In the genomic region with DNA sequence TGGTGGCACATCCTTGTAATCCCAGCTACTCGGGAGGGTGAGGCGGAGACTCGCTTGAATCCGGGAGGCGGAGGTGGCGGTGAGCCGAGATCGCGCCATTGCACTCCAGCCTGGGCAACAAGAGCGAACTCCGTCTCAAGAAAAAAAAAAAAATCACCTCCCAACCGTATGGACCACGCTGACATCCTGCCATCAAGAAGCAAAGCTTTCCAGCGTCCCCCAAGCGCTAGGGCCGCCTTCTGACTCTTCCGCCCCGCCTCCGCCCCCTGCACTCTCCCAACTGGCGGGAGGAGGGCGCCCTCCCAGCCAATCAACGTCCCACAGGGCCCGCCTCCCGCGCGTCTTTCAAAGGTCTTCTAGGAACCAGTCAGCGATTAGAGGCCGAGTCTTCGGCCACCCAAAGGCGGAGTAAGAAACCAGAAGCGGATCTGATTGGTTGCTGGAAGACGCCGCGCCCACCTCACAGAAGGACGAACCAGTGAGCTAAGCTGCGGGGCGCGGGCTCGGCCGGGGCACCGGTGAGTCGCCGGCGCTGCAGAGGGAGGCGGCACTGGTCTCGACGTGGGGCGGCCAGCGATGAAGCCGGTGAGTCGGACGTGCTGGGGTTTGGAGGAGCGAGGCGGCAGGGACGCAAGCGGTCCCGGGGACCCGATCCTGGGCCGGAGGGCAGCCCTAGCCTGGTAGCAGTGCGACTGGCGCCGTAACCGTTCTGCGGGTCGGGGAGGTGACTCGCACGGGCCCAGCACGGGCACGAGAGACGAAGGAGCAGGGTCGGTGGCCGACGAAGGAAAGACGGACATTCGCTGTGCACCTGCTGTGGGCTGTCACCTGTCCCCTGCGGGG, we compare ENCODE assay signal across 8 cellular contexts. TPM values are rescaled to one million over a fixed set of nuclear protein-coding genes. Genes with fewer than 3 reads are reported as not detected.
A peak's percentile ranks its signal among the peaks of the same experiment; 100 is the strongest.
DNase-seq lines count a peak whose midpoint lies in the region; ATAC-seq and TF ChIP-seq lines count a peak whose summit lies in the region.

A gene with protein sequence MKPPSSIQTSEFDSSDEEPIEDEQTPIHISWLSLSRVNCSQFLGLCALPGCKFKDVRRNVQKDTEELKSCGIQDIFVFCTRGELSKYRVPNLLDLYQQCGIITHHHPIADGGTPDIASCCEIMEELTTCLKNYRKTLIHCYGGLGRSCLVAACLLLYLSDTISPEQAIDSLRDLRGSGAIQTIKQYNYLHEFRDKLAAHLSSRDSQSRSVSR (plus strand): TSS at position 515 of the 843 bp plus-strand sequence. CDS start 62 bp downstream, at position 577.

- TF ChIP-seq CTCF in GM06990 (IDR thresholded peaks at IDR 0.05; ENCODE audit: insufficient read depth, low read length, poor library complexity, severe bottlenecking) (peak; percentile 42), HFF-Myc (IDR thresholded peaks at IDR 0.05; ENCODE audit: low read depth, low read length, missing control alignments) (peak; percentile 23), gastroesophageal sphincter (IDR thresholded peaks at IDR 0.05) (peak in 3 of 4 experiments; percentile 43 to 66 (median 62)), suprapubic skin (IDR thresholded peaks at IDR 0.05) (peak in 1 of 2 donors; percentile 68)

- H3K9me3 ChIP-seq in gastroesophageal sphincter: no peaks in the 10 kb centered on the region
- no peaks in the 10 kb centered on the region for H3K9me3 ChIP-seq in suprapubic skin

- 0 to 15% methylated on average over 10 to 20 of the region's 76 CpGs for WGBS in gastroesophageal sphincter (ENCODE audit: low coverage in 1 of 2), 2 donors
- 1% methylated on average over 32 of the region's 76 CpGs for WGBS in suprapubic skin

- in situ Hi-C loops in SK-MEL-5 (cut with HindIII; ENCODE audit: low pct_unique_long_range_greater_than_20kb, low sequenced_read_pairs): no loop called here

- TF ChIP-seq EP300 in gastroesophageal sphincter (IDR thresholded peaks at IDR 0.05): no peak
- no peak for TF ChIP-seq EP300 in suprapubic skin (IDR thresholded peaks at IDR 0.05)

- peak within 1 kb of the TSS; percentile 94 for H3K4me3 ChIP-seq in GM06990 (replicated peaks; ENCODE audit: low read depth, low read length)
- H3K4me3 ChIP-seq in HFF-Myc (replicated peaks; ENCODE audit: low read depth, low read length): peak within 1 kb of the TSS; percentile 85
- H3K4me3 ChIP-seq in gastroesophageal sphincter: peak within 1 kb of the TSS; percentile 35 to 70
- peak within 1 kb of the TSS; percentile 73 for H3K4me3 ChIP-seq in suprapubic skin

- no peaks in the 10 kb centered on the region for H3K27me3 ChIP-seq in GM06990 (replicated peaks; ENCODE audit: control insufficient read depth, insufficient read depth, low read length)
- H3K27me3 ChIP-seq in gastroesophageal sphincter: no peaks in the 10 kb centered on the region
- no peaks in the 10 kb centered on the region for H3K27me3 ChIP-seq in suprapubic skin

- ATAC-seq in gastroesophageal sphincter: peak; percentile 100

- DNase-seq in GM06990 (ENCODE audit: extremely low read depth, insufficient read length): peak; percentile 97
- peak; percentile 94 for DNase-seq in HFF-Myc (ENCODE audit: extremely low read depth, low read depth)
- peak; percentile 99 for DNase-seq in MV-4-11 (lab: John Stamatoyannopoulos, UW)
- peak; percentile 99 for DNase-seq in SK-MEL-5 (ENCODE audit: low read depth, low spot score)
- peak; percentile 98 for DNase-seq in activated naive CD4-positive, alpha-beta T cell treated with Interleukin-2 at 50 U/mL for 16 hours
- peak; percentile 97 for DNase-seq in non-pigmented ciliary epithelial cell (ENCODE audit: low read depth)
- DNase-seq in suprapubic skin (ENCODE audit: low spot score in 2 of 2): peak; percentile 99

- no peaks in the 10 kb centered on the region for H3K36me3 ChIP-seq in GM06990 (ENCODE audit: control insufficient read depth, insufficient read depth, low read length)
- no peaks in the 10 kb centered on the region for H3K36me3 ChIP-seq in gastroesophageal sphincter
- H3K36me3 ChIP-seq in suprapubic skin: no peaks in the 10 kb centered on the region

- H3K27ac ChIP-seq in gastroesophageal sphincter: peak within 1 kb of the TSS in 3 of 4 donors; percentile 38 to 73 (median 44)
- H3K27ac ChIP-seq in suprapubic skin: no peak within 1 kb of the TSS

- H3K4me1 ChIP-seq in gastroesophageal sphincter (peaks cover 0 to 10% (median 6%) of the 10 kb centered on the region in 3 donors), suprapubic skin (peaks cover 20% of the 10 kb centered on the region)

- TF ChIP-seq POLR2A in gastroesophageal sphincter (IDR thresholded peaks at IDR 0.05) (peak in 1 of 2 donors; percentile 46), suprapubic skin (IDR thresholded peaks at IDR 0.05) (peak in 1 of 2 donors; percentile 43)

RNA-seq across cellular contexts. Expression of the gene that starts here (rescaled TPM):
- 55.2 and 64.0 TPM in 2 replicates for total RNA-seq in SK-MEL-5 (2014; rRNA removed; shearing (Covaris generic))
- 29.6 and 53.9 TPM in 2 replicates for polyA plus RNA-seq in SK-MEL-5 (2015; cell fraction: cytosol; rRNA removed)
- 12.7 and 13.4 TPM in 2 replicates for polyA plus RNA-seq in SK-MEL-5 (2015; cell fraction: nucleus; rRNA removed)
- total RNA-seq in gastroesophageal sphincter: 1 to 10 TPM in 3 of 4 donors, not detected in 1; 2.0 to 3.1 (median 3.0) TPM
- 1 to 10 TPM in 3 of 4 donors, not detected in 1; 4.9 to 8.0 (median 7.5) TPM for total RNA-seq in suprapubic skin
